In genomic region chr4:1836650-1837049, GRCh38 we compare ENCODE assay signal across 7 cellular contexts.
"Had no signal": no experiment of that assay in that cellular context is flagged by ENCODE, and none has a peak within 500 bp of the region (broad histone marks: within the 10 kb centered on the region; RNA-seq: fewer than 3 reads in every experiment).

No MANE protein-coding gene starts in this region.

- H3K4me3 ChIP-seq: GM23248, HAP-1 had no signal

- H3K9me3 Mint-ChIP-seq: HFFc6, IgD-negative memory B cell had no signal

- H3K9me3 ChIP-seq: HAP-1 had no signal

- H2AFZ ChIP-seq: GM23248 had no signal

- H3K27ac Mint-ChIP-seq: HFFc6 had no signal

- H3K27me3 Mint-ChIP-seq: IgD-negative memory B cell had no signal

- H3K27ac ChIP-seq: GM23248 had no signal

- H3K4me3 Mint-ChIP-seq: HFFc6, IgD-negative memory B cell had no signal

- DNase-seq: GM23248, GOT3, H7, HFFc6 had no signal

- H3K9ac ChIP-seq: GM23248 had no signal

- H3K4me1 ChIP-seq: HAP-1 had no signal

- ATAC-seq: HCT116 had no signal
